Comparison of ENCODE assay signal across 8 cellular contexts in the genomic region with DNA sequence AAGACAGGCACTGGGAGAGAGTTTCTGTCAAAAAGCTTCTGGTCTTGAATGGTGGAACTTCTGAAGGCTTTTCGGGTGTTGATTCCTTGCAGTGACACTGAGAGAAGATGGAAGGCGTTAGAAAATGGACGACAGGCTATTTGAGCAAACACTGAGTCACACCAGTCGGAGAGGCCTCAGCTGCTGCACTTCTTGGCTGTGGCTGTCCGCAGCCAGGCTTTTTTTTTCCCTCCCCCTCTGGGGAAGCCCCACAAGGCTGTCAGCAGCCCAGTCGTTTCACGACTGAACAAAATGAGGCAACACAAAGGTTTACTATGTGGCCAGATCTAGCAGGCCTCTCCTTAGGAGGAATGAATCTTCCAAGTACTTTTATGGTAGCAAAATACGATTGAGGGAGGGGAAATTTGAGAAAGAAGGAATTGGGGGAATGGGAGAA. TPM values are rescaled to one million over a fixed set of nuclear protein-coding genes. Genes with fewer than 3 reads are reported as not detected.
A peak's percentile ranks its signal among the peaks of the same experiment; 100 is the strongest.
DNase-seq lines count a peak whose midpoint lies in the region; ATAC-seq, FAIRE-seq and TF ChIP-seq lines count a peak whose summit lies in the region.

No MANE protein-coding gene starts in this region.

- no peak overlapping the region for H3K27ac ChIP-seq in CD8-positive, alpha-beta T cell (ENCODE audit: low read depth, low read length)

- CTCF ChIA-PET in CD8-positive, alpha-beta T cell (lab: Charles Lee), result interaction anchor here (0.6 to 1.9 kb wide), 3 partner anchors 15 to 189 kb away, joined by 3 to 5 read pairs (median 4); no protein-coding TSS in a partner anchor
- CTCF ChIA-PET in MCF 10A (lab: Yijun Ruan, JAX), result interaction anchor here (0.7 to 1.6 kb wide), 6 partner anchors 12 to 190 kb away, joined by 3 to 8 read pairs (median 4); no protein-coding TSS in a partner anchor

- no peaks in the 10 kb centered on the region for H3K27me3 ChIP-seq in CD8-positive, alpha-beta T cell (ENCODE audit: insufficient read depth, low read length)

- peak overlapping the region; percentile 71 for H3K27ac Mint-ChIP-seq in CD8-positive, alpha-beta T cell
- peak overlapping the region; percentile 75 for H3K27ac Mint-ChIP-seq in MCF 10A (ENCODE audit: low read depth, unreplicated experiment)

- ATAC-seq in CD8-positive, alpha-beta T cell, result peak; percentile 33
- peak; percentile 63 for ATAC-seq in GM21723 (IDR thresholded peaks at IDR 0.05; ENCODE audit: unreplicated experiment)

- POLR2A ChIA-PET in CD8-positive, alpha-beta T cell (lab: Charles Lee), result no interaction called here
- POLR2A ChIA-PET in MCF 10A (lab: Yijun Ruan, JAX), result interaction anchor here (0.6 to 2.0 kb wide), 5 partner anchors 12 to 92 kb away, joined by 3 to 12 read pairs (median 4); partner anchors contain the start of gene WASF2

- H3K9me3 Mint-ChIP-seq in CD8-positive, alpha-beta T cell, result no peaks in the 10 kb centered on the region
- no peaks in the 10 kb centered on the region for H3K9me3 Mint-ChIP-seq in MCF 10A (ENCODE audit: unreplicated experiment)

- BruUV-seq in MCF 10A (replicated peaks; lab: Mats Ljungman, UMichigan), result no TSS peak

- intact Hi-C loops in CD8-positive, alpha-beta T cell (cut with DNase I, micrococcal nuclease), result loop anchor here (5.0 kb wide), 3 partner anchors 39 to 104 kb away; no protein-coding TSS in a partner anchor
- intact Hi-C loops in MCF 10A (cut with micrococcal nuclease), result no loop called here

- no peak overlapping the region for H3K4me3 Mint-ChIP-seq in CD8-positive, alpha-beta T cell
- H3K4me3 Mint-ChIP-seq in MCF 10A (ENCODE audit: unreplicated experiment), result no peak overlapping the region

- TF ChIP-seq CTCF in CD8-positive, alpha-beta T cell (IDR thresholded peaks at IDR 0.05), result no peak
- TF ChIP-seq CTCF in MCF 10A (IDR thresholded peaks at IDR 0.05; ENCODE audit: unreplicated experiment), result no peak

- H3K4me1 ChIP-seq in CD8-positive, alpha-beta T cell (ENCODE audit: insufficient read depth, low read length), result peaks cover 34% of the 10 kb centered on the region

- peaks cover 57% of the 10 kb centered on the region for H3K36me3 Mint-ChIP-seq in CD8-positive, alpha-beta T cell
- peaks cover 70% of the 10 kb centered on the region for H3K36me3 Mint-ChIP-seq in MCF 10A (ENCODE audit: insufficient read depth, unreplicated experiment)

- peak in 3 of 7 experiments; percentile 18 to 42 (median 31) for DNase-seq in CD8-positive, alpha-beta T cell
- DNase-seq in RCC 7860 (ENCODE audit: low spot score), result peak; percentile 86
- DNase-seq in MCF 10A (ENCODE audit: unreplicated experiment), result peak; percentile 85
- peak; percentile 86 for DNase-seq in kidney glomerular epithelial cell (lab: John Stamatoyannopoulos, UW)
- peak; percentile 81 for DNase-seq in stimulated activated CD4-positive, alpha-beta T cell treated with anti-CD3 and anti-CD28 coated beads, Interleukin-1b, Interleukin-23, amount 100 ng/mL, for 48 hours
- DNase-seq in NCI-H1092 treated with DMSO at 0.1 percent for 48 hours (lab: John Stamatoyannopoulos, UW), result no peak
- DNase-seq in 8988T, result no peak

- H3K27me3 Mint-ChIP-seq in CD8-positive, alpha-beta T cell (ENCODE audit: low read depth), result no peaks in the 10 kb centered on the region
- H3K27me3 Mint-ChIP-seq in MCF 10A (ENCODE audit: insufficient read depth, unreplicated experiment), result no peaks in the 10 kb centered on the region

- H3K36me3 ChIP-seq in CD8-positive, alpha-beta T cell (ENCODE audit: insufficient read depth, low read length), result peaks cover 45% of the 10 kb centered on the region

- peak; percentile 91 for FAIRE-seq in RCC 7860 (lab: Jason Lieb, UNC)

- H3K9me3 ChIP-seq in CD8-positive, alpha-beta T cell (ENCODE audit: low read length), result no peaks in the 10 kb centered on the region

- no peak overlapping the region for H3K4me3 ChIP-seq in CD8-positive, alpha-beta T cell (ENCODE audit: low read depth, low read length)

- H3K4me1 Mint-ChIP-seq in CD8-positive, alpha-beta T cell (ENCODE audit: low read depth), result peaks cover 42% of the 10 kb centered on the region
- peaks cover 12% of the 10 kb centered on the region for H3K4me1 Mint-ChIP-seq in MCF 10A (ENCODE audit: insufficient read depth, unreplicated experiment)

RNA-seq across cellular contexts. Expression of gene GPR3, which starts 25.9 kb away (rescaled TPM):
- total RNA-seq in CD8-positive, alpha-beta T cell, result 1 to 10 TPM in 1 of 2 experiments, not detected in 1; 1.1 TPM
- total RNA-seq in MCF 10A (2022), result 0.47 and 0.65 TPM in 2 replicates

RNA-seq across cellular contexts. Expression of gene CD164L2, which starts 35.2 kb away (rescaled TPM):
- not detected for total RNA-seq in CD8-positive, alpha-beta T cell
- 0.23 TPM in 1 of 2 replicates, not detected in the other for total RNA-seq in MCF 10A (2022)

RNA-seq across cellular contexts. Expression of gene FCN3, which starts 43.7 kb away (rescaled TPM):
- not detected for total RNA-seq in CD8-positive, alpha-beta T cell
- not detected in 2 replicates for total RNA-seq in MCF 10A (2022)

RNA-seq across cellular contexts. Expression of gene MAP3K6, which starts 51.6 kb away (rescaled TPM):
- 10 to 100 TPM; 17.5 to 19.9 TPM for total RNA-seq in CD8-positive, alpha-beta T cell
- total RNA-seq in MCF 10A (2022), result 13.2 and 13.5 TPM in 2 replicates

Comparison
In these comparisons a context has a peak if more than half of its experiments do, and no peak if none do; other contexts are left out.
1. DNase-seq: peak in RCC 7860 (single experiment), MCF 10A (single experiment), kidney glomerular epithelial cell (single experiment) and stimulated activated CD4-positive, alpha-beta T cell treated with anti-CD3 and anti-CD28 coated beads, Interleukin-1b, Interleukin-23, amount 100 ng/mL, for 48 hours (single experiment); none in NCI-H1092 treated with DMSO at 0.1 percent for 48 hours (single experiment) and 8988T (single experiment).